In genomic region chr1:226871047-226871365, GRCh38 we compare ENCODE assay signal across 8 cellular contexts. TPM values are rescaled to one million over a fixed set of nuclear protein-coding genes. Genes with fewer than 3 reads are reported as not detected.
DNase-seq lines count a peak whose midpoint lies in the region; ATAC-seq and TF ChIP-seq lines count a peak whose summit lies in the region.

No MANE protein-coding gene starts in this region.

- H2AK5ac ChIP-seq in trophoblast cell (ENCODE audit: low read length), result no peak overlapping the region

- no peaks in the 10 kb centered on the region for H3K9me3 ChIP-seq in Panc1 (ENCODE audit: control insufficient read depth, insufficient read depth, low read depth, low read length)
- H3K9me3 ChIP-seq in trophoblast cell (ENCODE audit: insufficient read depth, low read depth, low read length), result no peaks in the 10 kb centered on the region

- H2AFZ ChIP-seq in trophoblast cell (ENCODE audit: insufficient read depth, low read length, poor library complexity), result peak overlapping the region; percentile 67

- H3K4me3 ChIP-seq in Panc1 (ENCODE audit: low read depth in 2 of 2, low read length in 2 of 2) (peak overlapping the region; percentile 65 to 73), fibroblast of mammary gland (ENCODE audit: control insufficient read depth, low read depth, low read length) (peak overlapping the region; percentile 59), trophoblast cell (ENCODE audit: low read depth, low read length) (peak overlapping the region; percentile 88)

- H2BK5ac ChIP-seq in trophoblast cell (ENCODE audit: low read depth, low read length, poor library complexity), result no peak overlapping the region

- peak overlapping the region; percentile 18 for H3K9ac ChIP-seq in trophoblast cell (ENCODE audit: low read length)

- H4K12ac ChIP-seq in trophoblast cell (ENCODE audit: low read depth, low read length), result no peak overlapping the region

- H3K36me3 ChIP-seq in Panc1 (ENCODE audit: control insufficient read depth, insufficient read depth, low read length), result no peaks in the 10 kb centered on the region; the same call in 1 of the 2 replicates
- H3K36me3 ChIP-seq in trophoblast cell (ENCODE audit: control insufficient read depth in 1 of 2, insufficient read depth in 2 of 2, low read length in 2 of 2), result no peaks in the 10 kb centered on the region

- DNase-seq in DMS79 treated with DMSO at 0.1 percent for 48 hours (lab: John Stamatoyannopoulos, UW) (peak; percentile 32), Panc1 (ENCODE audit: low read depth, low spot score) (no peak), fibroblast of mammary gland (ENCODE audit: low read depth) (no peak), trophoblast cell (no peak), DMS53 (lab: John Stamatoyannopoulos, UW) (no peak)
- DNase-seq in activated CD4-positive, alpha-beta T cell treated with anti-CD3 and anti-CD28 coated beads for 1 hour, result no peak

- H3K79me1 ChIP-seq in trophoblast cell (ENCODE audit: low read length), result peaks cover 3% of the 10 kb centered on the region

- H3K27ac ChIP-seq in Panc1 (ENCODE audit: low read length), result peak overlapping the region; percentile 66
- no peak overlapping the region for H3K27ac ChIP-seq in trophoblast cell (ENCODE audit: low read depth, low read length)

- no peaks in the 10 kb centered on the region for H3K79me2 ChIP-seq in trophoblast cell (ENCODE audit: control insufficient read depth, insufficient read depth, low read length, poor library complexity)

- H3K27me3 ChIP-seq in Panc1 (ENCODE audit: control insufficient read depth, insufficient read depth, low read length) (no peaks in the 10 kb centered on the region), trophoblast cell (ENCODE audit: insufficient read depth, low read length) (no peaks in the 10 kb centered on the region)

- no TSS peak for BruUV-seq in Panc1 (replicated peaks; lab: Mats Ljungman, UMichigan)

- intact Hi-C loops in Panc1 (cut with micrococcal nuclease; ENCODE audit: unreplicated experiment), result no loop called here

- H2BK12ac ChIP-seq in trophoblast cell (ENCODE audit: low read length), result no peak overlapping the region

- no peak overlapping the region for H2BK120ac ChIP-seq in trophoblast cell (ENCODE audit: insufficient read depth, low read length, poor library complexity)

- WGBS in trophoblast cell (ENCODE audit: extremely low coverage, insufficient coverage, insufficient read length), result no CpG with 5 or more reads among the region's 19 CpGs

- TF ChIP-seq CTCF in Panc1 (IDR thresholded peaks at IDR 0.05) (no peak), fibroblast of mammary gland (conservative IDR thresholded peaks at IDR 0.05; ENCODE audit: control insufficient read depth, insufficient read depth, low read depth, low read length) (no peak)

- H4K8ac ChIP-seq in trophoblast cell (ENCODE audit: low read depth, low read length), result no peak overlapping the region

- H3K4ac ChIP-seq in trophoblast cell (ENCODE audit: low read depth, low read length), result no peak overlapping the region

- peak; percentile 26; the same call in 1 of the 2 replicates for ATAC-seq in Panc1
- ATAC-seq in HG02642 (IDR thresholded peaks at IDR 0.05; ENCODE audit: poor library complexity, unreplicated experiment), result no peak
- no peak for ATAC-seq in GM18498 (IDR thresholded peaks at IDR 0.05; ENCODE audit: unreplicated experiment)

- H3K4me2 ChIP-seq in trophoblast cell (ENCODE audit: low read length), result peak overlapping the region; percentile 95

- no peak overlapping the region for H3K23ac ChIP-seq in trophoblast cell (ENCODE audit: low read length)

- in situ Hi-C loops in Panc1 (cut with HindIII; ENCODE audit: low pct_unique_long_range_greater_than_20kb, low sequenced_read_pairs), result no loop called here

- H3K14ac ChIP-seq in trophoblast cell (ENCODE audit: low read length), result no peak overlapping the region

- POLR2A ChIA-PET in Panc1 (lab: Charles Lee), result no interaction called here

- H3K4me1 ChIP-seq in Panc1 (ENCODE audit: control insufficient read depth, insufficient read depth, low read length), result peaks cover 9% of the 10 kb centered on the region
- peaks cover 16% of the 10 kb centered on the region in 2 experiments for H3K4me1 ChIP-seq in trophoblast cell (ENCODE audit: control insufficient read depth in 1 of 2, insufficient read depth in 2 of 2, low read length in 2 of 2)

- H4K91ac ChIP-seq in trophoblast cell (ENCODE audit: low read depth, low read length), result no peak overlapping the region

- CTCF ChIA-PET in Panc1 (lab: Charles Lee), result no interaction called here

- no peak overlapping the region for H3K18ac ChIP-seq in trophoblast cell (ENCODE audit: low read length)

RNA-seq across cellular contexts. Expression of gene PSEN2, which starts 0.6 kb away (rescaled TPM):
- total RNA-seq in Panc1 (2021; ENCODE audit: unreplicated experiment), result 33.3 TPM
- 25.4 TPM for polyA plus RNA-seq in Panc1 (2012; ENCODE audit: insufficient read length)
- 3.5 and 3.6 TPM in 2 replicates for polyA plus RNA-seq in trophoblast cell (2013)
